ENCODE assay signal across 25 cellular contexts in the genomic region with DNA sequence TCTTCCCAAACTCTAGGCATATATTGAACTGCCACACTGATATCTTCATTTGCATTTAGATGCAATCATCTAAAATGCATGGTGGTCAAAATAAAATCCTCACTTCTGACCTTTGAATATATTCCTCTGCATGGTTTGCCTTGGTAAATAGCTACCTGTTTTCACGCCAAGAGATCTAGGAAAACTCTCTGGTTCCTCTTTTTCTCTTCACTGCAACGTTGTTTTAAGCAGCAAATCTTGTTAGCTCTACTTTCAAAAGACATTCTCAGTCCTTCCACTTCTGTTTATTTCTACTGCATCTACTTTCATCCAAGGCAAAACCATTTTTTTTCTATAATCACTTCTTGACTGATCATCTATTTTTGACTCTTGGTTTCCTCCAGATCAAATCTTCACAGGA.
"Had no signal": no experiment of that assay in that cellular context is flagged by ENCODE, and none has a peak within 500 bp of the region (broad histone marks: within the 10 kb centered on the region; RNA-seq: fewer than 3 reads in every experiment).

No MANE protein-coding gene starts in this region.

- H3K4me1 Mint-ChIP-seq: immature natural killer cell; naive thymus-derived CD4-positive, alpha-beta T cell; stimulated activated memory B cell treated with anti-CD40 and anti-IgM and Interleukin-4, amounts not matched to agents 10 μg/mL and 1 μg/mL and 100 μg/mL, for 72 hours; stimulated activated naive CD8-positive, alpha-beta T cell treated with anti-CD3 and anti-CD28 coated beads, Interleukin-15, amount 100 ng/mL, for 72 hours had no signal

- H3K4me1 ChIP-seq: left ventricle myocardium inferior, right atrium auricular region, right lobe of liver, testis, thyroid gland, transverse colon, upper lobe of left lung, vagina had no signal

- H3K27me3 Mint-ChIP-seq: naive thymus-derived CD4-positive, alpha-beta T cell; natural killer cell treated with Interleukin-12 subunit alpha and Interleukin-12 subunit beta and Interleukin-15 and Interleukin-18, amount 100 ng/mL, for 72 hours; progenitor cell of endocrine pancreas; stimulated activated memory B cell treated with anti-CD40 and anti-IgM and Interleukin-4, amounts not matched to agents 10 μg/mL and 1 μg/mL and 100 μg/mL, for 72 hours; stimulated activated naive CD8-positive, alpha-beta T cell treated with anti-CD3 and anti-CD28 coated beads, Interleukin-15, amount 100 ng/mL, for 72 hours had no signal

- H3K27ac ChIP-seq: left ventricle myocardium inferior, ovary, right atrium auricular region, right lobe of liver, testis, thyroid gland, transverse colon, upper lobe of left lung, vagina had no signal

- H3K4me3 ChIP-seq: left ventricle myocardium inferior, lung, mucosa of descending colon, ovary, right atrium auricular region, right lobe of liver, smooth muscle cell, testis, thyroid gland, transverse colon, upper lobe of left lung, vagina had no signal

- H3K27ac Mint-ChIP-seq: immature natural killer cell; naive thymus-derived CD4-positive, alpha-beta T cell; natural killer cell treated with Interleukin-12 subunit alpha and Interleukin-12 subunit beta and Interleukin-15 and Interleukin-18, amount 100 ng/mL, for 72 hours; stimulated activated memory B cell treated with anti-CD40 and anti-IgM and Interleukin-4, amounts not matched to agents 10 μg/mL and 1 μg/mL and 100 μg/mL, for 72 hours; stimulated activated naive CD8-positive, alpha-beta T cell treated with anti-CD3 and anti-CD28 coated beads, Interleukin-15, amount 100 ng/mL, for 72 hours had no signal

- H3K4me3 Mint-ChIP-seq: immature natural killer cell; naive thymus-derived CD4-positive, alpha-beta T cell; natural killer cell treated with Interleukin-12 subunit alpha and Interleukin-12 subunit beta and Interleukin-15 and Interleukin-18, amount 100 ng/mL, for 72 hours; stimulated activated memory B cell treated with anti-CD40 and anti-IgM and Interleukin-4, amounts not matched to agents 10 μg/mL and 1 μg/mL and 100 μg/mL, for 72 hours; stimulated activated naive CD8-positive, alpha-beta T cell treated with anti-CD3 and anti-CD28 coated beads, Interleukin-15, amount 100 ng/mL, for 72 hours had no signal

- H3K9me3 Mint-ChIP-seq: stimulated activated memory B cell treated with anti-CD40 and anti-IgM and Interleukin-4, amounts not matched to agents 10 μg/mL and 1 μg/mL and 100 μg/mL, for 72 hours had no signal

- H3K36me3 ChIP-seq: left ventricle myocardium inferior, ovary, right atrium auricular region, right lobe of liver, thyroid gland, transverse colon, upper lobe of left lung, vagina had no signal

- H3K4me2 ChIP-seq: smooth muscle cell had no signal

- H3K9me3 ChIP-seq: left ventricle myocardium inferior, mucosa of descending colon, ovary, right atrium auricular region, right lobe of liver, testis, thyroid gland, transverse colon, upper lobe of left lung, vagina had no signal

- DNase-seq: immature natural killer cell; islet precursor cell; left ventricle myocardium inferior; midbrain; mucosa of descending colon; naive thymus-derived CD4-positive, alpha-beta T cell; ovary; right lobe of liver; stimulated activated CD4-positive, alpha-beta T cell treated with anti-CD3 and anti-CD28 coated beads, Interleukin-1b, Interleukin-23, amount 100 ng/mL, for 48 hours; stimulated activated CD4-positive, alpha-beta T cell treated with anti-CD3 and anti-CD28 coated beads, Interleukin-2, amount 100 ng/mL, for 48 hours; stimulated activated CD4-positive, alpha-beta T cell treated with anti-CD3 and anti-CD28 coated beads, Interleukin-4, amount 100 ng/mL, for 4 hours; stimulated activated CD8-positive, alpha-beta memory T cell treated with anti-CD3 and anti-CD28 coated beads, Interleukin-4, amount 100 ng/mL, for 48 hours; stimulated activated naive CD4-positive, alpha-beta T cell treated with Interleukin-2 at 50 U/mL for 16 hours; stimulated activated naive CD8-positive, alpha-beta T cell treated with anti-CD3 and anti-CD28 coated beads, Interleukin-15, amount 100 ng/mL, for 72 hours; testis; thyroid gland; transverse colon; upper lobe of left lung had no signal

- H3K36me3 Mint-ChIP-seq: immature natural killer cell; stimulated activated memory B cell treated with anti-CD40 and anti-IgM and Interleukin-4, amounts not matched to agents 10 μg/mL and 1 μg/mL and 100 μg/mL, for 72 hours had no signal

- ATAC-seq: mucosa of descending colon; naive thymus-derived CD4-positive, alpha-beta T cell; natural killer cell treated with Interleukin-12 subunit alpha and Interleukin-12 subunit beta and Interleukin-15 and Interleukin-18, amount 100 ng/mL, for 72 hours; right lobe of liver; stimulated activated memory B cell treated with anti-CD40 and anti-IgM and Interleukin-4, amounts not matched to agents 10 μg/mL and 1 μg/mL and 100 μg/mL, for 72 hours; stimulated activated naive CD8-positive, alpha-beta T cell treated with anti-CD3 and anti-CD28 coated beads, Interleukin-15, amount 100 ng/mL, for 72 hours had no signal

- H3K27me3 ChIP-seq: ovary, right atrium auricular region, right lobe of liver, testis, thyroid gland, transverse colon, upper lobe of left lung, vagina had no signal
